28 cellular contexts compared by ENCODE assay signal in the genomic region with DNA sequence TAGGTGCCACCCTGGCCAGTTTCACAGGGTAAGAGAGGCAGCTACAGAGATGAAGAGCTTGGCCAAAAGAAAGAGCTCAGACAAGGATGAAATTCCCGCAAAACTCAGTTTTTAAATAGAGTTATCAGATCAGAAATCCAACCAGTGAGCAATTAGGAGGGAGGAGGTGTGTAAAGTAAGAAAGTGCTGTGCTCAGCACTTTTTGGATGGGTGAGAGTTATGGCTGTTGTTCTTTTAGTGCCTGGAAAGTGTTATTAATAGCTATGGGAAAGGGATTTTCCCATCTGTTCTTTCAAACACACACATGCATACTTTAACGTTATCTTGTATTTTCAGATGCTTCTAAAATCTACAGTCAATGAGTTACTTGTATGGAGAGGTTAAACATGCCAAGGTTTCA.
DNase-seq lines count a peak whose midpoint lies in the region; ATAC-seq and TF ChIP-seq lines count a peak whose summit lies in the region.
"Had no signal": no experiment of that assay in that cellular context is flagged by ENCODE, and none has a peak within 500 bp of the region (broad histone marks: within the 10 kb centered on the region; RNA-seq: fewer than 3 reads in every experiment).

No MANE protein-coding gene starts in this region.

- H3K4me1 Mint-ChIP-seq in activated CD8-positive, alpha-beta memory T cell treated with anti-CD3 and anti-CD28 coated beads, Interleukin-2, amount 10 ng/mL, durations not matched to agents 7 days and 5 days = no peaks in the 10 kb centered on the region
- H3K4me1 Mint-ChIP-seq: CD14-positive monocyte; CD8-positive, alpha-beta memory T cell had no signal

- no peaks in the 10 kb centered on the region for H3K36me3 Mint-ChIP-seq in activated CD8-positive, alpha-beta memory T cell treated with anti-CD3 and anti-CD28 coated beads, Interleukin-2, amount 10 ng/mL, durations not matched to agents 7 days and 5 days
- H3K36me3 Mint-ChIP-seq: CD14-positive monocyte; CD8-positive, alpha-beta memory T cell had no signal

- H3K27me3 Mint-ChIP-seq in activated CD8-positive, alpha-beta memory T cell treated with anti-CD3 and anti-CD28 coated beads, Interleukin-2, amount 10 ng/mL, durations not matched to agents 7 days and 5 days = peaks cover 7% of the 10 kb centered on the region

- H3K4me3 ChIP-seq in choroid plexus epithelial cell (ENCODE audit: low read depth, low read length) = no peak overlapping the region
- H3K4me3 ChIP-seq: GM12878, MG63, PC-9, SJCRH30 had no signal

- peak; percentile 1 for DNase-seq in activated CD8-positive, alpha-beta memory T cell treated with anti-CD3 and anti-CD28 coated beads, Interleukin-2, amount 10 ng/mL, durations not matched to agents 7 days and 5 days
- no peak for DNase-seq in activated CD8-positive, alpha-beta memory T cell treated with anti-CD3 and anti-CD28 coated beads for 24 hours
- DNase-seq in choroid plexus epithelial cell (ENCODE audit: low read depth) (peak; percentile 39), lung microvascular endothelial cell (ENCODE audit: low read depth in 2 of 2) (peak; percentile 19 to 27), NCI-H226 (no peak), SW480 (ENCODE audit: low spot score) (no peak)
- DNase-seq: ACHN; BE2C; CD8-positive, alpha-beta memory T cell; DMS 273 treated with DMSO at 0.1 percent for 48 hours; DMS79; EL; GDM1; KG1; MG63; NCI-H1105 treated with DMSO at 0.1 percent for 48 hours; NCI-H146; NCI-H1930; NCI-H2107; NCI-H446; NCI-H526; NCI-H82; PC-9; SJCRH30 had no signal

- H3K4me3 Mint-ChIP-seq in activated CD8-positive, alpha-beta memory T cell treated with anti-CD3 and anti-CD28 coated beads, Interleukin-2, amount 10 ng/mL, durations not matched to agents 7 days and 5 days = no peak overlapping the region
- H3K4me3 Mint-ChIP-seq: CD14-positive monocyte; CD8-positive, alpha-beta memory T cell had no signal

- no peaks in the 10 kb centered on the region for H3K9me3 Mint-ChIP-seq in activated CD8-positive, alpha-beta memory T cell treated with anti-CD3 and anti-CD28 coated beads, Interleukin-2, amount 10 ng/mL, durations not matched to agents 7 days and 5 days (ENCODE audit: low read depth)
- H3K9me3 Mint-ChIP-seq: CD8-positive, alpha-beta memory T cell had no signal

- CTCF ChIA-PET in activated CD8-positive, alpha-beta memory T cell treated with anti-CD3 and anti-CD28 coated beads, Interleukin-2, amount 10 ng/mL, durations not matched to agents 7 days and 5 days (lab: Charles Lee) = no interaction called here

- no peak for TF ChIP-seq CTCF in choroid plexus epithelial cell (conservative IDR thresholded peaks at IDR 0.05; ENCODE audit: low read depth, low read length)

- no peak overlapping the region for H3K27ac Mint-ChIP-seq in activated CD8-positive, alpha-beta memory T cell treated with anti-CD3 and anti-CD28 coated beads, Interleukin-2, amount 10 ng/mL, durations not matched to agents 7 days and 5 days
- H3K27ac Mint-ChIP-seq: CD8-positive, alpha-beta memory T cell had no signal

- no peak for ATAC-seq in activated CD8-positive, alpha-beta memory T cell treated with anti-CD3 and anti-CD28 coated beads, Interleukin-2, amount 10 ng/mL, durations not matched to agents 7 days and 5 days
- ATAC-seq in HG03432 (IDR thresholded peaks at IDR 0.05; ENCODE audit: unreplicated experiment) = no peak
- ATAC-seq: GM12878, Right ventricle myocardium inferior had no signal

Comparison
In these comparisons a context has a peak if more than half of its experiments do, and no peak if none do; other contexts are left out.
1. DNase-seq: peak in activated CD8-positive, alpha-beta memory T cell treated with anti-CD3 and anti-CD28 coated beads, Interleukin-2, amount 10 ng/mL, durations not matched to agents 7 days and 5 days (single experiment), choroid plexus epithelial cell (single experiment) and lung microvascular endothelial cell (2 of 2); none in activated CD8-positive, alpha-beta memory T cell treated with anti-CD3 and anti-CD28 coated beads for 24 hours (single experiment), NCI-H226 (single experiment) and SW480 (single experiment).